ENCODE assay signal across 17 cellular contexts in the genomic region with DNA sequence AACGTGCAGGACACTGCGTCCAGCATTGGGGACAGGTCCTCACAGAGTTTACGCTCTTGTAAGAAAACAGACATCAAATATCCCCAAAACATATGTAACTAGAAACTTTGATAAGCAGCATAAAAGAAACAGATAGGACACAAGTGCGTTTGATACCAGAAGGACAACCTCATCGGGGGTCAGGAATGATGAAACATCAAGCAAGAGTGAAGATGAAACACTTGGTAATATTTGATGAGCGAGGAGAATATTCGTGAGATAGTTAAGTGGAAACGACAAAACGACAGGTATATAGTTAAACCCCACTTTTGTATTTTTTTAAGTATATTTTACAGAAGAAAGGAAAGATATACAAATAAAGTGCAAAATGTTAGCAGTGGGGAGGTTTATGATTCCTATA. TPM values are rescaled to one million over a fixed set of nuclear protein-coding genes. Genes with fewer than 3 reads are reported as not detected.
DNase-seq lines count a peak whose midpoint lies in the region; ATAC-seq, FAIRE-seq and TF ChIP-seq lines count a peak whose summit lies in the region.
"Had no signal": no experiment of that assay in that cellular context is flagged by ENCODE, and none has a peak within 500 bp of the region (broad histone marks: within the 10 kb centered on the region; RNA-seq: fewer than 3 reads in every experiment).

No MANE protein-coding gene starts in this region.

- H3K27me3 Mint-ChIP-seq in MCF 10A (ENCODE audit: insufficient read depth, unreplicated experiment) (no peaks in the 10 kb centered on the region), astrocyte (ENCODE audit: low read depth, unreplicated experiment) (no peaks in the 10 kb centered on the region)

- H3K4me1 ChIP-seq in breast epithelium (peaks cover 0 to 8% of the 10 kb centered on the region in 2 donors), astrocyte (ENCODE audit: insufficient read depth, low read length) (peaks cover 24% of the 10 kb centered on the region), keratinocyte (ENCODE audit: control insufficient read depth, extremely low read depth, insufficient read depth, low read length) (peaks cover 63% of the 10 kb centered on the region)

- H3K4me2 ChIP-seq in astrocyte (ENCODE audit: low read length) (no peak overlapping the region), keratinocyte (ENCODE audit: control insufficient read depth, extremely low read depth, insufficient read depth, low read depth, low read length) (no peak overlapping the region)

- H3K9me3 ChIP-seq in breast epithelium (no peaks in the 10 kb centered on the region), astrocyte (ENCODE audit: insufficient read depth, low read depth, low read length) (no peaks in the 10 kb centered on the region), keratinocyte (ENCODE audit: control insufficient read depth, low read depth, low read length) (no peaks in the 10 kb centered on the region)

- peaks cover 55% of the 10 kb centered on the region for H3K79me2 ChIP-seq in astrocyte (ENCODE audit: insufficient read depth, low read length)
- peaks cover 57% of the 10 kb centered on the region for H3K79me2 ChIP-seq in keratinocyte (ENCODE audit: control insufficient read depth, insufficient read depth, low read length)

- DNase-seq in MCF 10A (ENCODE audit: unreplicated experiment) (no peak), breast epithelium (ENCODE audit: low spot score in 2 of 2) (no peak), astrocyte (ENCODE audit: low read depth) (no peak), keratinocyte (ENCODE audit: low read depth, low spot score) (no peak), substantia nigra (lab: John Stamatoyannopoulos, UW) (no peak), NCI-H2227 (lab: John Stamatoyannopoulos, UW; ENCODE audit: unreplicated experiment) (no peak)
- DNase-seq: CD8-positive, alpha-beta T cell; COR-L47; DMS53; GF-D8; HCEC 1CT; HFFc6 had no signal

- H3K27ac ChIP-seq in breast epithelium (no peak overlapping the region), astrocyte (ENCODE audit: low read depth, low read length) (no peak overlapping the region), keratinocyte (ENCODE audit: control insufficient read depth, insufficient read depth, low read length) (peak overlapping the region; percentile 14), substantia nigra (ENCODE audit: low read depth, low read length, poor library complexity, severe bottlenecking) (no peak overlapping the region)
- H3K27ac ChIP-seq: 22Rv1 had no signal

- H3K4me3 ChIP-seq in breast epithelium (no peak overlapping the region), astrocyte (ENCODE audit: insufficient read depth, low read depth, low read length) (no peak overlapping the region), keratinocyte (ENCODE audit: control insufficient read depth in 2 of 3, extremely low read depth in 1 of 3, insufficient read depth in 2 of 3, low read depth in 1 of 3, low read length in 3 of 3) (no peak overlapping the region)

- H3K36me3 Mint-ChIP-seq in MCF 10A (ENCODE audit: insufficient read depth, unreplicated experiment) = peaks cover 6% of the 10 kb centered on the region
- H3K36me3 Mint-ChIP-seq in astrocyte (ENCODE audit: low read depth, unreplicated experiment) = peaks cover 25% of the 10 kb centered on the region
- H3K36me3 Mint-ChIP-seq: CD14-positive monocyte; CD8-positive, alpha-beta T cell had no signal

- intact Hi-C loops in MCF 10A (cut with micrococcal nuclease) (no loop called here), breast epithelium (cut with DNase I; ENCODE audit: low total_unique reads) (no loop called here)

- H3K9me3 Mint-ChIP-seq in MCF 10A (ENCODE audit: unreplicated experiment) (no peaks in the 10 kb centered on the region), astrocyte (ENCODE audit: unreplicated experiment) (peaks cover 4% of the 10 kb centered on the region)
- H3K9me3 Mint-ChIP-seq: CD8-positive, alpha-beta T cell; HFFc6 had no signal

- H3K9ac ChIP-seq in astrocyte (ENCODE audit: low read length) = no peak overlapping the region
- H3K9ac ChIP-seq in keratinocyte (ENCODE audit: control insufficient read depth, extremely low read depth, insufficient read depth, low read length) = no peak overlapping the region

- H3K36me3 ChIP-seq in breast epithelium = no peaks in the 10 kb centered on the region
- no peaks in the 10 kb centered on the region for H3K36me3 ChIP-seq in astrocyte (ENCODE audit: insufficient read depth, low read length)
- peaks cover 4% of the 10 kb centered on the region in 2 experiments for H3K36me3 ChIP-seq in keratinocyte (ENCODE audit: control insufficient read depth in 2 of 2, extremely low read depth in 1 of 2, insufficient read depth in 2 of 2, low read length in 2 of 2)

- no peak overlapping the region for H2AFZ ChIP-seq in astrocyte (ENCODE audit: low read depth, low read length)
- no peak overlapping the region for H2AFZ ChIP-seq in keratinocyte (ENCODE audit: control insufficient read depth, low read length)

- peaks cover 2% of the 10 kb centered on the region for H3K9me1 ChIP-seq in keratinocyte (ENCODE audit: control insufficient read depth, extremely low read depth, insufficient read depth, low read length)

- no peak for TF ChIP-seq CTCF in MCF 10A (IDR thresholded peaks at IDR 0.05; ENCODE audit: unreplicated experiment)
- TF ChIP-seq CTCF in breast epithelium (IDR thresholded peaks at IDR 0.05) = no peak
- TF ChIP-seq CTCF in astrocyte (IDR thresholded peaks at IDR 0.05; ENCODE audit: insufficient read depth, low read depth, low read length) = no peak
- TF ChIP-seq CTCF in keratinocyte (optimal IDR thresholded peaks at IDR 0.05 in 1 of 3, IDR thresholded peaks at IDR 0.05 in 1 of 3, conservative IDR thresholded peaks at IDR 0.05 in 1 of 3; ENCODE audit: extremely low read depth in 1 of 3, insufficient read depth in 2 of 3, low read length in 3 of 3) = no peak

- H3K4me3 Mint-ChIP-seq in MCF 10A (ENCODE audit: unreplicated experiment) (no peak overlapping the region), astrocyte (ENCODE audit: unreplicated experiment) (no peak overlapping the region)
- H3K4me3 Mint-ChIP-seq: CD14-positive monocyte; CD8-positive, alpha-beta T cell; HFFc6 had no signal

- H4K20me1 ChIP-seq in astrocyte (ENCODE audit: insufficient read depth, low read length) (peaks cover 79% of the 10 kb centered on the region), keratinocyte (ENCODE audit: control insufficient read depth, extremely low read depth, insufficient read depth, low read length) (peaks cover 2% of the 10 kb centered on the region)

- CTCF ChIA-PET in MCF 10A (lab: Yijun Ruan, JAX) = no interaction called here

- no peak for TF ChIP-seq POLR2A in breast epithelium (IDR thresholded peaks at IDR 0.05)

- dilution Hi-C loops in keratinocyte (cut with MboI; ENCODE audit: extremely low pct_ligation_motif_present, low sequenced_read_pairs) = no loop called here

- FAIRE-seq in astrocyte (lab: Jason Lieb, UNC) = no peak
- FAIRE-seq in keratinocyte (lab: Jason Lieb, UNC) = no peak
- FAIRE-seq: H1 had no signal

- ATAC-seq in GM18867 (IDR thresholded peaks at IDR 0.05; ENCODE audit: unreplicated experiment) = no peak
- ATAC-seq in HG03045 (IDR thresholded peaks at IDR 0.05; ENCODE audit: unreplicated experiment) = no peak
- ATAC-seq: CD8-positive, alpha-beta T cell had no signal

- no TSS peak for BruUV-seq in MCF 10A (replicated peaks; lab: Mats Ljungman, UMichigan)

- H3K27ac Mint-ChIP-seq in MCF 10A (ENCODE audit: low read depth, unreplicated experiment) (peak overlapping the region; percentile 35), astrocyte (ENCODE audit: unreplicated experiment) (peak overlapping the region; percentile 75)
- H3K27ac Mint-ChIP-seq: CD8-positive, alpha-beta T cell; HFFc6 had no signal

- H3K27me3 ChIP-seq in breast epithelium = no peaks in the 10 kb centered on the region
- H3K27me3 ChIP-seq in astrocyte (ENCODE audit: insufficient read depth, low read length) = no peaks in the 10 kb centered on the region
- H3K27me3 ChIP-seq in keratinocyte (ENCODE audit: control insufficient read depth, extremely low read depth, insufficient read depth, low read length) = no peaks in the 10 kb centered on the region

- H3K4me1 Mint-ChIP-seq in MCF 10A (ENCODE audit: insufficient read depth, unreplicated experiment) (peaks cover 58% of the 10 kb centered on the region), astrocyte (ENCODE audit: low read depth, unreplicated experiment) (peaks cover 41% of the 10 kb centered on the region)
- H3K4me1 Mint-ChIP-seq: CD14-positive monocyte had no signal

- POLR2A ChIA-PET in MCF 10A (lab: Yijun Ruan, JAX) = interaction anchor here (2.7 to 3.1 kb wide), 2 partner anchors 14 to 33 kb away, joined by 13 to 17 read pairs; no protein-coding TSS in a partner anchor

RNA-seq across cellular contexts. Expression of gene NXN, which starts 55.9 kb away (rescaled TPM):
- total RNA-seq in MCF 10A (2022) = 36.8 and 57.3 TPM in 2 replicates
- total RNA-seq in breast epithelium = 10 to 100 TPM in 2 of 3 donors, 1 to 10 TPM in 1; 9.3 to 14.3 (median 12.8) TPM
- 104 and 106 TPM in 2 replicates for total RNA-seq in astrocyte
- 90.4 to 99.3 TPM (median 94.4 TPM) in 3 replicates for polyA plus RNA-seq in keratinocyte
- polyA plus RNA-seq in keratinocyte (2011; ENCODE audit: low read depth) = 28.0 TPM
- polyA plus RNA-seq in keratinocyte (2011; cell fraction: cytosol; rRNA removed) = 105 and 138 TPM in 2 replicates
- polyA plus RNA-seq in keratinocyte (2011; cell fraction: nucleus; rRNA removed) = 102 and 138 TPM in 2 replicates
- polyA plus RNA-seq in keratinocyte (2012; ENCODE audit: low replicate concordance) = 68.0 and 95.5 TPM in 2 replicates
- polyA minus RNA-seq in keratinocyte = 119 to 243 TPM (median 131 TPM) in 3 replicates
- 140 TPM for polyA minus RNA-seq in keratinocyte (2011; cell fraction: cytosol; rRNA and poly(A)+ RNA removed)
- polyA minus RNA-seq in keratinocyte (2011; cell fraction: nucleus; rRNA and poly(A)+ RNA removed) = 67.5 and 81.9 TPM in 2 replicates
- polyA plus RNA-seq: CD14-positive monocyte had no signal
